ENCODE assay signal across 19 cellular contexts in the genomic region with DNA sequence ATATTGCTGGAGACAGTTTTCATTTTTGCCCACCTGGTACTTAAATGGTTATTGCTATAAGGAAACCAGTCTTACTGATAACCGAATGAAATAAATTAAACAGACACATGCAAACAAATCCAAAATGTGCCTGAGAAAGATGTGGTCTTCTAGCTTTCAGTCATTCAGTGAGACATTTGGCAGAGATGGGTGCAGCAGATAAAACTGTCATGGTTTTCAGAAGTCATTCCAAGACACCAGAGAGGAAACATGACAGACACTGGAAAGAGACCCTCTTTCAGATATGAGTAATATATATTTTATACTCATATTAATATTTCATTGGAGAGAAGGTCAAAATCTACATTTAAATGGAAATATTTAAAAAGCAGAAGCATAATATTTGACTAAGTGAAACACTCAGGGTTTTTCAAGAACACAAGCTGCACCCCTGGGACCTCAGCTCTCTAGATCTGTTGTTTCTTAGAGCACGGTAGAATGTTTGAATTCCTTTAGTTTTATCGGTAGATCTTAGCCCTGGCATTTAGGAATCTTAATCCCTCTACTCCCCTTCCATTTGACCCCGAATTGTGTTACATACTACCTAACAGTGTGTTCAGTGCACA.
DNase-seq lines count a peak whose midpoint lies in the region; ATAC-seq and TF ChIP-seq lines count a peak whose summit lies in the region.
"Had no signal": no experiment of that assay in that cellular context is flagged by ENCODE, and none has a peak within 500 bp of the region (broad histone marks: within the 10 kb centered on the region; RNA-seq: fewer than 3 reads in every experiment).

No MANE protein-coding gene starts in this region.

- H3K36me3 Mint-ChIP-seq in activated CD8-positive, alpha-beta memory T cell treated with anti-CD3 and anti-CD28 coated beads, Interleukin-2, amount 10 ng/mL, durations not matched to agents 7 days and 5 days = no peaks in the 10 kb centered on the region

- H3K4me2 ChIP-seq in OCI-LY7 (ENCODE audit: low read length) = peak overlapping the region; percentile 89

- H3K36me3 ChIP-seq in GM06990 (ENCODE audit: control insufficient read depth, insufficient read depth, low read length) (no peaks in the 10 kb centered on the region), OCI-LY7 (ENCODE audit: insufficient read depth, low read length) (no peaks in the 10 kb centered on the region; the same call in 1 of the 2 replicates)
- H3K36me3 ChIP-seq: colonic mucosa, heart left ventricle had no signal

- no peaks in the 10 kb centered on the region; the same call in none of the 2 replicates for H4K20me1 ChIP-seq in OCI-LY7 (ENCODE audit: insufficient read depth, low read length)

- CTCF ChIA-PET in OCI-LY7 (lab: Charles Lee; ENCODE audit: unreplicated experiment) = interaction anchor here (0.5 kb wide), 1 partner anchor 183 kb away, joined by 3 read pairs; no protein-coding TSS in a partner anchor
- CTCF ChIA-PET in activated CD8-positive, alpha-beta memory T cell treated with anti-CD3 and anti-CD28 coated beads, Interleukin-2, amount 10 ng/mL, durations not matched to agents 7 days and 5 days (lab: Charles Lee) = no interaction called here

- H3K27ac Mint-ChIP-seq in activated CD8-positive, alpha-beta memory T cell treated with anti-CD3 and anti-CD28 coated beads, Interleukin-2, amount 10 ng/mL, durations not matched to agents 7 days and 5 days = no peak overlapping the region

- peak; percentile 44 for ATAC-seq in GM18907 (IDR thresholded peaks at IDR 0.05; ENCODE audit: unreplicated experiment)
- ATAC-seq in HG02870 (IDR thresholded peaks at IDR 0.05; ENCODE audit: unreplicated experiment) = peak; percentile 44
- no peak for ATAC-seq in activated CD8-positive, alpha-beta memory T cell treated with anti-CD3 and anti-CD28 coated beads, Interleukin-2, amount 10 ng/mL, durations not matched to agents 7 days and 5 days
- ATAC-seq: heart left ventricle, mucosa of descending colon had no signal

- H3K4me3 ChIP-seq in GM06990 (replicated peaks; ENCODE audit: low read depth, low read length) = no peak overlapping the region
- peak overlapping the region; percentile 32 for H3K4me3 ChIP-seq in OCI-LY7 (ENCODE audit: low read depth, low read length, poor library complexity, severe bottlenecking)
- no peak overlapping the region for H3K4me3 ChIP-seq in foreskin fibroblast (ENCODE audit: low read depth in 1 of 2, low read length in 2 of 2)
- H3K4me3 ChIP-seq: colonic mucosa, GM23248, heart left ventricle, mucosa of descending colon, testis had no signal

- H3K27me3 ChIP-seq in GM06990 (replicated peaks; ENCODE audit: control insufficient read depth, insufficient read depth, low read length) = no peaks in the 10 kb centered on the region
- H3K27me3 ChIP-seq: colonic mucosa, heart left ventricle, testis had no signal

- no peak overlapping the region for H3K4me3 Mint-ChIP-seq in activated CD8-positive, alpha-beta memory T cell treated with anti-CD3 and anti-CD28 coated beads, Interleukin-2, amount 10 ng/mL, durations not matched to agents 7 days and 5 days

- POLR2A ChIA-PET in OCI-LY7 (lab: Charles Lee) = interaction anchor here (0.6 to 9.2 kb wide), 4 partner anchors 20 to 223 kb away, joined by 4 to 162 read pairs (median 6); no protein-coding TSS in a partner anchor

- peak overlapping the region; percentile 39 for H3K27ac ChIP-seq in OCI-LY7 (ENCODE audit: low read depth, low read length, poor library complexity, severe bottlenecking)
- H3K27ac ChIP-seq: colonic mucosa, GM23248, heart left ventricle, testis had no signal

- H3K4me1 Mint-ChIP-seq in activated CD8-positive, alpha-beta memory T cell treated with anti-CD3 and anti-CD28 coated beads, Interleukin-2, amount 10 ng/mL, durations not matched to agents 7 days and 5 days = no peaks in the 10 kb centered on the region

- H3K79me2 ChIP-seq in OCI-LY7 (ENCODE audit: insufficient read depth, low read depth, low read length) = peaks cover 72% of the 10 kb centered on the region

- H3K4me1 ChIP-seq in OCI-LY7 (ENCODE audit: insufficient read depth, low read length, poor library complexity, severe bottlenecking) = peaks cover 77% of the 10 kb centered on the region
- H3K4me1 ChIP-seq: colonic mucosa, heart left ventricle, testis had no signal

- no TSS peak for BruUV-seq in OCI-LY7 (replicated peaks; lab: Mats Ljungman, UMichigan)

- no peak overlapping the region for H2AFZ ChIP-seq in OCI-LY7 (ENCODE audit: low read length)
- H2AFZ ChIP-seq: GM23248 had no signal

- H3K9me2 ChIP-seq in OCI-LY7 (ENCODE audit: insufficient read depth, low read length) = no peaks in the 10 kb centered on the region

- peaks cover 6% of the 10 kb centered on the region for H3K27me3 Mint-ChIP-seq in activated CD8-positive, alpha-beta memory T cell treated with anti-CD3 and anti-CD28 coated beads, Interleukin-2, amount 10 ng/mL, durations not matched to agents 7 days and 5 days

- intact Hi-C loops in OCI-LY7 (cut with micrococcal nuclease; ENCODE audit: unreplicated experiment) = loop anchor here (5.0 kb wide), 2 partner anchors 108 to 247 kb away; a partner anchor contains a TSS

- DNase-seq in GM06990 (ENCODE audit: extremely low read depth, insufficient read length) (peak; percentile 66), OCI-LY7 (ENCODE audit: low spot score) (peak; percentile 37), NCI-H748 treated with DMSO at 0.1 percent for 48 hours (lab: John Stamatoyannopoulos, UW) (no peak), foreskin fibroblast (no peak)
- no peak for DNase-seq in activated CD8-positive, alpha-beta memory T cell treated with anti-CD3 and anti-CD28 coated beads, Interleukin-2, amount 10 ng/mL, durations not matched to agents 7 days and 5 days
- no peak for DNase-seq in activated CD8-positive, alpha-beta memory T cell treated with anti-CD3 and anti-CD28 coated beads, Interleukin-2, amount 50 U/mL, for 48 hours
- DNase-seq: colonic mucosa; DMS53; GM23248; heart left ventricle; KG1; mucosa of descending colon; NCI-H1930; NCI-H446; stimulated activated CD4-positive, alpha-beta T cell treated with anti-CD3 and anti-CD28 coated beads, Interleukin-12 subunit alpha, Interleukin-12 subunit beta, amount 100 ng/mL, for 4 hours; SW 1271; testis had no signal

- TF ChIP-seq CTCF in GM06990 (IDR thresholded peaks at IDR 0.05; ENCODE audit: insufficient read depth, low read length, poor library complexity, severe bottlenecking) = no peak
- TF ChIP-seq CTCF in OCI-LY7 (conservative IDR thresholded peaks at IDR 0.05; ENCODE audit: low read length) = no peak
- no peak for TF ChIP-seq CTCF in foreskin fibroblast (IDR thresholded peaks at IDR 0.05; ENCODE audit: low read depth, low read length)

- H3K9me3 Mint-ChIP-seq in activated CD8-positive, alpha-beta memory T cell treated with anti-CD3 and anti-CD28 coated beads, Interleukin-2, amount 10 ng/mL, durations not matched to agents 7 days and 5 days (ENCODE audit: low read depth) = no peaks in the 10 kb centered on the region

- H3K9me3 ChIP-seq in OCI-LY7 (ENCODE audit: low read length) = no peaks in the 10 kb centered on the region
- H3K9me3 ChIP-seq: colonic mucosa, heart left ventricle, mucosa of descending colon, testis had no signal

Comparison
In these comparisons a context has a peak if more than half of its experiments do, and no peak if none do; other contexts are left out.
1. DNase-seq: peak in GM06990 (single experiment) and OCI-LY7 (single experiment); none in activated CD8-positive, alpha-beta memory T cell treated with anti-CD3 and anti-CD28 coated beads, Interleukin-2, amount 10 ng/mL, durations not matched to agents 7 days and 5 days (single experiment), activated CD8-positive, alpha-beta memory T cell treated with anti-CD3 and anti-CD28 coated beads, Interleukin-2, amount 50 U/mL, for 48 hours (single experiment), NCI-H748 treated with DMSO at 0.1 percent for 48 hours (single experiment) and foreskin fibroblast (0 of 2).